8 cellular contexts compared by ENCODE assay signal in the genomic region with DNA sequence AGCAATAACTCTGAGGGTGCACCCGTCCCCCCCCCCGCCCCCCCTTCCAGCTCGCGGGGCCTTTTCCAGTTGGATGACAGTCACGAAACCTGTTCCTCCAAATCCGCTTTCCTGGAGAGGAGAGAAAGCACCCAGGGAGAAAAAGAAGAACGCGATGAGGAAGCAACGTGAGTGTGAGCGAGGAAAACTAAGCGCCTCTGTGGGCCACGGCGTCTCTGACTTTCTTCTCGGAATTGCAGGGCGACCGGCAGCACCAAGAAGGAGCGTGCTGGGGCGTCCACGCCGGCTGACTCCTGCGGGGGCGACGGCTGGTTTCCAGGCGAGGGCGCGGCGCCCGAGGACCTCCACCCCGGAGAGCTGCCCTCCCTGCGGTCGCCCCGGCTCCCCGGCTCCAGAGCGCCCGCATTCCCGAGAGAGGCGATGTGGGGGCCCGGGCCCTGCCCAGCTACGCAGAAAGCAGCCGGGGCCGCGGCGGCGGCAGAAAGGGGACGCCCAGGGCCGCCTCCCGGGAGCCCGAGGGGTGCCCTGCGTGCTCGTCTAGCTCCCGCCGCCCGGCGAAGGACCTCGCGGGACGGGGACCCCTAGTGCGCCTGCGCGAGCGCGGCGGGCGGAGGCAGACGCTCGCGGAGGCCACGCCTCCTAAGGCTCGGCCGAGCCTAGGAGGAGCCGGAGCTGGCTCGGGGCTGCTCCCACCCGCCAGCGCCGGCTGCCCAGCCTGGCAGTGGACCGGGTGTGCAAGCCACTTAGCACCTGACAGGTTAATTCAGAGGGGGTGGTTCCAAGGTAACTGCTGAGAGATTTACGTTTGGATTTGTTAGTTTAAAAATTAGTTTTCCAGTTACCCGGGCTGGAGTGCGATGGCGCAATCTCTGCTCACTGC. TPM values are rescaled to one million over a fixed set of nuclear protein-coding genes. Genes with fewer than 3 reads are reported as not detected.
DNase-seq lines count a peak whose midpoint lies in the region; ATAC-seq, FAIRE-seq and TF ChIP-seq lines count a peak whose summit lies in the region.

No MANE protein-coding gene starts in this region.

- H3K36me3 ChIP-seq in kidney (ENCODE audit: control insufficient read depth in 1 of 2, insufficient read depth in 2 of 2, low read length in 2 of 2): no peaks in the 10 kb centered on the region

- no peak for FAIRE-seq in kidney (lab: Jason Lieb, UNC)

- peaks cover 60% of the 10 kb centered on the region for H3K27me3 Mint-ChIP-seq in central memory CD8-positive, alpha-beta T cell

- intact Hi-C loops in kidney (cut with DNase I): no loop called here

- peak overlapping the region; percentile 22 for H3K27ac Mint-ChIP-seq in central memory CD8-positive, alpha-beta T cell (ENCODE audit: low read depth)

- no peak for TF ChIP-seq CTCF in kidney (IDR thresholded peaks at IDR 0.05; ENCODE audit: borderline replicate concordance, extremely low read depth, insufficient read depth)

- peaks cover 3% of the 10 kb centered on the region for H3K36me3 Mint-ChIP-seq in central memory CD8-positive, alpha-beta T cell (ENCODE audit: insufficient read depth)

- no peaks in the 10 kb centered on the region for H3K9me3 ChIP-seq in kidney (ENCODE audit: control insufficient read depth in 1 of 2, low read length in 2 of 2)

- peak overlapping the region; percentile 47 for H3K4me3 Mint-ChIP-seq in central memory CD8-positive, alpha-beta T cell

- H3K9ac ChIP-seq in kidney (ENCODE audit: low read length in 2 of 2): peak overlapping the region; percentile 55

- DNase-seq in AG08395 (ENCODE audit: low spot score) (peak; percentile 99), NCI-H345 treated with DMSO at 0.1 percent for 48 hours (lab: John Stamatoyannopoulos, UW; ENCODE audit: unreplicated experiment) (peak; percentile 87), kidney (peak; percentile 95)
- DNase-seq in central memory CD8-positive, alpha-beta T cell (ENCODE audit: low spot score in 2 of 2): peak; percentile 70 to 71
- DNase-seq in stimulated activated CD4-positive, alpha-beta T cell treated with anti-CD3 and anti-CD28 coated beads, Interleukin-15, amount 100 ng/mL, for 1 hour (ENCODE audit: low read depth in 1 of 2, low spot score in 1 of 2): peak; percentile 72 to 82

- ATAC-seq in GM19025 (IDR thresholded peaks at IDR 0.05; ENCODE audit: low read depth, unreplicated experiment): peak; percentile 83
- ATAC-seq in HG03280 (IDR thresholded peaks at IDR 0.05; ENCODE audit: unreplicated experiment): peak; percentile 97
- ATAC-seq in activated CD4-positive, CD25-positive, alpha-beta regulatory T cell treated with anti-CD3 and anti-CD28 coated beads, Interleukin-2, amount 50 U/mL, for 24 hours: peak; percentile 91 to 92
- ATAC-seq in central memory CD8-positive, alpha-beta T cell (replicated peaks; ENCODE audit: extremely low read depth, poor library complexity, severe bottlenecking): peak; percentile 92

- peaks cover 23% of the 10 kb centered on the region for H3K4me1 Mint-ChIP-seq in central memory CD8-positive, alpha-beta T cell

- H3K9me3 Mint-ChIP-seq in central memory CD8-positive, alpha-beta T cell: no peaks in the 10 kb centered on the region

- peaks cover 0 to 5% of the 10 kb centered on the region in 2 donors for H3K4me1 ChIP-seq in kidney (ENCODE audit: control insufficient read depth in 1 of 2, insufficient read depth in 1 of 2, low read depth in 1 of 2, low read length in 2 of 2)

- H3K4me3 ChIP-seq in kidney (ENCODE audit: low read length in 2 of 2): peak overlapping the region; percentile 29 to 62

- H3K27ac ChIP-seq in kidney (ENCODE audit: low read depth in 2 of 2, low read length in 2 of 2): no peak overlapping the region

RNA-seq across cellular contexts. Expression of gene ADIPOQ, which starts 15.3 kb away (rescaled TPM):
- not detected for total RNA-seq in kidney
- not detected for polyA plus RNA-seq in kidney (ENCODE audit: insufficient read depth, low read depth, low replicate concordance)

RNA-seq across cellular contexts. Expression of gene RFC4, which starts 20.9 kb away (rescaled TPM):
- 8.9 TPM for total RNA-seq in kidney
- polyA plus RNA-seq in kidney (ENCODE audit: insufficient read depth, low read depth, low replicate concordance): 11.1 TPM

RNA-seq across cellular contexts. Expression of gene EIF4A2, which starts 43.8 kb away (rescaled TPM):
- 333 TPM for total RNA-seq in kidney
- 310 TPM for polyA plus RNA-seq in kidney (ENCODE audit: insufficient read depth, low read depth, low replicate concordance)
